Comparison of ENCODE assay signal across 12 cellular contexts in the genomic region with DNA sequence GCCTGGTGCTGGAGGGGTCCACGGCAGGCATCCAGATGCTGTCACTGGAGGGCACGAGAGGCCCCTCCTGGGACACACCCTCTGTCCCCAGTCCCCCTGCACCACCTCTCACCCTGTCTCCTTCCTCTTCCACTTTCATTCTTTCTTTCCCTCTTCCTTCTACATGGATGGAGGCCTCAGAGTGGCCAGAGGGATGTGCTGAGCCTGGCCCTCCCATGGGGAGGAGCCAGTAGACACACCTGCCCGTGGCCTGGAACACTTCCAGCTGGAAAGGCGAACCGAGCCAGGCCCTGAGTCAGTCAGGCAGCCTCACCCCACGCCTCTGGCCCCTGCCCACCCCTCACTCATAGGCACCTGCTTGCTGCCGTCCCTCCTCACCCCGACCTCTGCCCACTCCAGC. TPM values are rescaled to one million over a fixed set of nuclear protein-coding genes. Genes with fewer than 3 reads are reported as not detected.
DNase-seq lines count a peak whose midpoint lies in the region; ATAC-seq, FAIRE-seq and TF ChIP-seq lines count a peak whose summit lies in the region.
"Had no signal": no experiment of that assay in that cellular context is flagged by ENCODE, and none has a peak within 500 bp of the region (broad histone marks: within the 10 kb centered on the region; RNA-seq: fewer than 3 reads in every experiment).

No MANE protein-coding gene starts in this region.

- peaks cover 6% of the 10 kb centered on the region; the same call in 1 of the 2 replicates for H3K4me1 ChIP-seq in BE2C

- H3K9me3 ChIP-seq in BE2C (no peaks in the 10 kb centered on the region), MG63 (no peaks in the 10 kb centered on the region)

- H3K36me3 ChIP-seq in BE2C (no peaks in the 10 kb centered on the region), MG63 (no peaks in the 10 kb centered on the region)

- FAIRE-seq in GM19239 (lab: Jason Lieb, UNC): no peak

- H3K4me3 ChIP-seq in BE2C (ENCODE audit: low read depth, low read length): no peak overlapping the region
- H3K4me3 ChIP-seq in MG63: no peak overlapping the region

- H3K27me3 ChIP-seq in BE2C (no peaks in the 10 kb centered on the region), MG63 (no peaks in the 10 kb centered on the region)

- TF ChIP-seq CTCF in BE2C (IDR thresholded peaks at IDR 0.05; ENCODE audit: low read depth, low read length): no peak

- DNase-seq in BE2C (peak; percentile 54), HUDEP-2 (lab: John Stamatoyannopoulos, UW; ENCODE audit: unreplicated experiment in 76 of 76) (peak in 62 of 76 experiments; percentile 8 to 77 (median 52)), SHP77 treated with DMSO at 0.1 percent for 48 hours (lab: John Stamatoyannopoulos, UW) (peak; percentile 46), left lobe of liver (ENCODE audit: low spot score) (no peak), AG08395 (ENCODE audit: low spot score) (no peak), GM19239 (ENCODE audit: insufficient read length, low spot score) (no peak), MG63 (no peak)
- DNase-seq: activated naive CD8-positive, alpha-beta T cell treated with anti-CD3 and anti-CD28 coated beads, Interleukin-2, amount 10 ng/mL, durations not matched to agents 7 days and 5 days; CD4-positive, CD25-positive, alpha-beta regulatory T cell; GOT3 had no signal

- peak; percentile 81 for ATAC-seq in left lobe of liver
- no peak for ATAC-seq in GM21381 (IDR thresholded peaks at IDR 0.05; ENCODE audit: unreplicated experiment)
- ATAC-seq: activated CD4-positive, CD25-positive, alpha-beta regulatory T cell treated with anti-CD3 and anti-CD28 coated beads, Interleukin-2, amount 50 U/mL, for 24 hours had no signal

RNA-seq across cellular contexts. Expression of gene MXI1, which starts 55.9 kb away (rescaled TPM):
- polyA plus RNA-seq in BE2C (2012; ENCODE audit: insufficient read depth, insufficient read length, low read depth): 28.4 TPM
- total RNA-seq in left lobe of liver: 26.3 TPM
- 13.0 and 15.7 TPM in 2 replicates for total RNA-seq in MG63 (2014; rRNA removed; shearing (Covaris generic); ENCODE audit: low replicate concordance)

Comparison
In these comparisons a context has a peak if more than half of its experiments do, and no peak if none do; other contexts are left out.
1. DNase-seq: peak in BE2C (single experiment), HUDEP-2 (62 of 76) and SHP77 treated with DMSO at 0.1 percent for 48 hours (single experiment); none in left lobe of liver (single experiment), AG08395 (single experiment), GM19239 (single experiment) and MG63 (single experiment).